In the genomic region with DNA sequence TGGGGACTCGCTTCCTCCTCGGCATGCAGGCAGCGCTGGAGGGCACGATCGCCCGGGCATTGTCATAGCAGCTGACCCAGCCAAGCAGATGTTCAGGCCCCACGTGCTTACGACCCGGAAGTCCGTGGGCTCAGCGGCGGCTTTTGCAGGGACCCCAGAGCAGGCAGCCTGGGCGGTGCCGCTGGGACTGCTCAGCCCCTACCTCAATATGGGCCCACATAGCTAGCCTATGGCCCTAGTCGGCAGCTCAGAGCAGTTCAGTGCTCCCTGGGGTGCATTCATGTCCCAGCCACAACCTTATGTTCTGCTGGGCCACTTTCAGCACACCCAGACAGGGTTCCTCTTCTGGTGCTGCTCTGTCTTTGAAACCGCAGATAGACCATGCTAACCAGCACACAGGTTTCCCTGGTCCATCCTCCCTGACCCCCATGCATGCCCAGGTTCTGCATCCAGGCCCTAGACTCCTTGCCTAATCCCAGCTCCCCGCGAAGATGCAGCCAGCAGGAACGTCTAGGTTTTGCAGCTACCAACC, we compare ENCODE assay signal across 8 cellular contexts. TPM values are rescaled to one million over a fixed set of nuclear protein-coding genes. Genes with fewer than 3 reads are reported as not detected.
A peak's percentile ranks its signal among the peaks of the same experiment; 100 is the strongest.
DNase-seq lines count a peak whose midpoint lies in the region; ATAC-seq and TF ChIP-seq lines count a peak whose summit lies in the region.

No MANE protein-coding gene starts in this region.

- H3K27me3 ChIP-seq in duodenal mucosa (ENCODE audit: control insufficient read depth in 1 of 2, insufficient read depth in 2 of 2, low read length in 2 of 2), result no peaks in the 10 kb centered on the region

- peak overlapping the region; percentile 44 to 54 for H3K9ac ChIP-seq in duodenal mucosa (ENCODE audit: low read depth in 1 of 2, low read length in 2 of 2)

- H3K9me3 Mint-ChIP-seq in mesothelial cell of epicardium, result peaks cover 4% of the 10 kb centered on the region

- H3K36me3 ChIP-seq in duodenal mucosa (ENCODE audit: control insufficient read depth in 1 of 2, insufficient read depth in 2 of 2, low read length in 2 of 2), result no peaks in the 10 kb centered on the region

- peaks cover 2% of the 10 kb centered on the region for H3K4me1 Mint-ChIP-seq in mesothelial cell of epicardium

- DNase-seq in AML-193 (lab: John Stamatoyannopoulos, UW) (peak; percentile 91), mesothelial cell of epicardium (ENCODE audit: low spot score in 2 of 2, unreplicated experiment in 2 of 2) (no peak), DMS114 treated with DMSO at 0.1 percent for 48 hours (lab: John Stamatoyannopoulos, UW; ENCODE audit: unreplicated experiment) (no peak)
- peak; percentile 43 to 47 for DNase-seq in activated CD4-positive, alpha-beta T cell treated with anti-CD3 and anti-CD28 coated beads for 24 hours (ENCODE audit: low read depth in 2 of 2)
- DNase-seq in stimulated activated CD8-positive, alpha-beta memory T cell treated with anti-CD3 and anti-CD28 coated beads, Interleukin-2, amount 100 ng/mL, for 1 hour (ENCODE audit: low read depth in 2 of 2), result peak; percentile 35 to 41

- peak overlapping the region; percentile 68 to 77 for H3K4me3 ChIP-seq in duodenal mucosa (ENCODE audit: low read depth in 1 of 2, low read length in 2 of 2)

- peak overlapping the region; percentile 62 for H3K27ac ChIP-seq in duodenal mucosa (ENCODE audit: low read depth, low read length)

- peak; percentile 95 for ATAC-seq in HG03432 (IDR thresholded peaks at IDR 0.05; ENCODE audit: unreplicated experiment)

- H3K27me3 Mint-ChIP-seq in mesothelial cell of epicardium (ENCODE audit: low read depth), result peaks cover 16% of the 10 kb centered on the region

- H3K4me3 Mint-ChIP-seq in mesothelial cell of epicardium, result peak overlapping the region; percentile 60

- no peaks in the 10 kb centered on the region for H3K36me3 Mint-ChIP-seq in mesothelial cell of epicardium

- H3K9me3 ChIP-seq in duodenal mucosa (ENCODE audit: control insufficient read depth in 1 of 2, low read length in 2 of 2), result no peaks in the 10 kb centered on the region

- peak; percentile 67 for TF ChIP-seq POLR2A in GM19193 (IDR thresholded peaks at IDR 0.05; ENCODE audit: extremely low read depth, insufficient read depth, insufficient read length)

- TF ChIP-seq CTCF in mesothelial cell of epicardium (IDR thresholded peaks at IDR 0.05; ENCODE audit: unreplicated experiment), result no peak

- no peak overlapping the region for H3K27ac Mint-ChIP-seq in mesothelial cell of epicardium

- H3K4me1 ChIP-seq in duodenal mucosa (ENCODE audit: control insufficient read depth in 1 of 2, insufficient read depth in 2 of 2, low read length in 2 of 2), result peaks cover 4 to 13% of the 10 kb centered on the region in 2 donors

RNA-seq across cellular contexts. Expression of a gene that starts 10.4 kb away (rescaled TPM):
- 527 to 559 TPM (median 548 TPM) in 3 replicates for total RNA-seq in mesothelial cell of epicardium

RNA-seq across cellular contexts. Expression of a gene that starts 33.3 kb away (rescaled TPM):
- total RNA-seq in mesothelial cell of epicardium, result 32.9 to 36.0 TPM (median 33.2 TPM) in 3 replicates

RNA-seq across cellular contexts. Expression of a gene that starts 55.8 kb away (rescaled TPM):
- not detected in 3 replicates for total RNA-seq in mesothelial cell of epicardium

Comparison
In these comparisons a context has a peak if more than half of its experiments do, and no peak if none do; other contexts are left out.
1. DNase-seq: peak in AML-193 (2 of 2), activated CD4-positive, alpha-beta T cell treated with anti-CD3 and anti-CD28 coated beads for 24 hours (2 of 2) and stimulated activated CD8-positive, alpha-beta memory T cell treated with anti-CD3 and anti-CD28 coated beads, Interleukin-2, amount 100 ng/mL, for 1 hour (2 of 2); none in mesothelial cell of epicardium (0 of 2) and DMS114 treated with DMSO at 0.1 percent for 48 hours (single experiment).